In the genomic region with DNA sequence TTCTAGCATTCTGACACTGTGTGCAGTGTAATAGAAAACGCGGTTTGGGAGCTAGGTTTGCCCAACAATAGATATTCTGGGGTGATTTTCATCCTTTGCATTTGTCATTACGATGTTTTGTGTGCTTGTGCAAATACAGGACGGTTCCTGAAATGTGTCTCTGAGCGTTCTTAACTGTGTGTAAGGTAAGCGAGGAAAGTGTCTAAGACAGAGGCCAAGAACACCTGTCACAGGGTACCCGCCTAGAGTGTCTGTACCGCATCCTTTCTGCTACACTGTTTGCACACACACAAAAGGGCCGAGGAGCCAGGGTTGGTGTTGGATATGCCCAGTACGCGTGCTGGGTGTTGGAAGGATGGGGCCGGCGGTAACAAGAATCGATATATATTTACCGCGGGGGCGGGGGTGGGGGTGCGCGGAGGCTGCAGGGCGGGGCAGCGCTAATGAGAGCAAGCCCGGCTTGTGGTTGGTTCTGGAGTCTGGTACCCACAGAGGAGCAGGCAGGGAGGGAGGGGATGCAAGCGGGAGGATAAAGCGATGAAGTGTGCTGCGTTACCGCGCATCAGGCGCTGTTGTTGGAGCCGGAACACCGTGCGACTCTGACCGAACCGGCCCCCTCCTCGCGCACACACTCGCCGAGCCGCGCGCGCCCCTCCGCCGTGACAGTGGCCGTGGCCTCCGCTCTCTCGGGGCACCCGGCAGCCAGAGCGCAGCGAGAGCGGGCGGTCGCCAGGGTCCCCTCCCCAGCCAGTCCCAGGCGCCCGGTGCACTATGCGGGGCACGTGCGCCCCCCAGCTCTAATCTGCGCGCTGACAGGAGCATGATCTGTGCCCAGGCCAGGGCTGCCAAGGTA, we compare ENCODE assay signal across 10 cellular contexts. TPM values are rescaled to one million over a fixed set of nuclear protein-coding genes. Genes with fewer than 3 reads are reported as not detected.
DNase-seq lines count a peak whose midpoint lies in the region; ATAC-seq and TF ChIP-seq lines count a peak whose summit lies in the region.
"Had no signal": no experiment of that assay in that cellular context is flagged by ENCODE, and none has a peak within 500 bp of the region (broad histone marks: within the 10 kb centered on the region; RNA-seq: fewer than 3 reads in every experiment).

Gene HECW1 (plus strand): TSS at position 560 of the 853 bp plus-strand sequence. CDS start 131,259 bp downstream, outside the sequence.

- peak; percentile 4 for DNase-seq in activated T-cell treated with anti-CD3 and anti-CD28 coated beads, Interleukin-2, amount 50 U/mL, for 72 hours
- no peak for DNase-seq in activated T-cell treated with anti-CD3 and anti-CD28 coated beads for 4 hours
- peak in 42 of 58 donors; percentile 7 to 73 (median 44) for DNase-seq in anterior cingulate cortex (lab: John Stamatoyannopoulos, UW)
- peak; percentile 42 for DNase-seq in inferior parietal cortex (ENCODE audit: extremely low spot score)
- DNase-seq in tibial nerve (ENCODE audit: low spot score in 2 of 2): no peak
- no peak for DNase-seq in stimulated activated CD4-positive, alpha-beta T cell treated with anti-CD3 and anti-CD28 coated beads, Interleukin-1b, Interleukin-23, amount 100 ng/mL, for 48 hours
- DNase-seq: Caco-2 had no signal

- H3K9me3 ChIP-seq in tibial nerve: no peaks in the 10 kb centered on the region
- H3K9me3 ChIP-seq: Caco-2 had no signal

- no peak within 1 kb of the TSS for H3K27ac Mint-ChIP-seq in activated T-cell treated with anti-CD3 and anti-CD28 coated beads, Interleukin-2, amount 50 U/mL, for 72 hours

- WGBS in tibial nerve, 2 donors: 7% methylated on average over 36 to 39 of the region's 59 CpGs

- no peak for TF ChIP-seq POLR2A in tibial nerve (IDR thresholded peaks at IDR 0.05)

- no peak within 1 kb of the TSS for H3K27ac ChIP-seq in tibial nerve
- H3K27ac ChIP-seq: epithelial cell of prostate had no signal

- ATAC-seq in activated T-cell treated with anti-CD3 and anti-CD28 coated beads, Interleukin-2, amount 50 U/mL, for 72 hours (replicated peaks in 1 of 2): peak; percentile 36 to 45
- ATAC-seq in HG03196 (IDR thresholded peaks at IDR 0.05; ENCODE audit: unreplicated experiment) (no peak), GM18520 (IDR thresholded peaks at IDR 0.05; ENCODE audit: unreplicated experiment) (no peak)

- peak within 1 kb of the TSS; percentile 33 to 69 for H3K4me3 Mint-ChIP-seq in activated T-cell treated with anti-CD3 and anti-CD28 coated beads, Interleukin-2, amount 50 U/mL, for 72 hours

- H3K4me3 ChIP-seq in tibial nerve: peak within 1 kb of the TSS; percentile 23 to 53 (median 28)

- H3K4me1 Mint-ChIP-seq in activated T-cell treated with anti-CD3 and anti-CD28 coated beads, Interleukin-2, amount 50 U/mL, for 72 hours (ENCODE audit: low read depth): peaks cover 7% of the 10 kb centered on the region

- no peaks in the 10 kb centered on the region for H3K9me3 Mint-ChIP-seq in activated T-cell treated with anti-CD3 and anti-CD28 coated beads, Interleukin-2, amount 50 U/mL, for 72 hours

- H3K36me3 Mint-ChIP-seq in activated T-cell treated with anti-CD3 and anti-CD28 coated beads, Interleukin-2, amount 50 U/mL, for 72 hours (ENCODE audit: insufficient read depth in 2 of 2): no peaks in the 10 kb centered on the region

- H3K27me3 ChIP-seq in tibial nerve: peaks cover 0 to 82% of the 10 kb centered on the region in 2 donors

- no peaks in the 10 kb centered on the region for H3K36me3 ChIP-seq in tibial nerve

- peaks cover 0 to 29% (median 17%) of the 10 kb centered on the region in 4 donors for H3K4me1 ChIP-seq in tibial nerve
- H3K4me1 ChIP-seq: Caco-2 had no signal

- TF ChIP-seq EP300 in tibial nerve (IDR thresholded peaks at IDR 0.05): no peak

- peaks cover 81% of the 10 kb centered on the region for H3K27me3 Mint-ChIP-seq in activated T-cell treated with anti-CD3 and anti-CD28 coated beads, Interleukin-2, amount 50 U/mL, for 72 hours (ENCODE audit: low read depth)

- TF ChIP-seq CTCF in tibial nerve (IDR thresholded peaks at IDR 0.05): no peak

RNA-seq across cellular contexts. Expression of gene HECW1, which starts in this region (rescaled TPM):
- total RNA-seq in activated T-cell treated with anti-CD3 and anti-CD28 coated beads, Interleukin-2, amount 50 U/mL, for 72 hours: not detected
- total RNA-seq in tibial nerve: 10 to 100 TPM in 1 of 4 donors, 1 to 10 TPM in 3; 3.6 to 10.9 (median 6.5) TPM

Comparison
In these comparisons a context has a peak if more than half of its experiments do, and no peak if none do; other contexts are left out.
1. RNA of gene HECW1 (total RNA-seq): 3.6 to 10.9 TPM in tibial nerve; not detected in activated T-cell treated with anti-CD3 and anti-CD28 coated beads, Interleukin-2, amount 50 U/mL, for 72 hours; every median in the first group is over 4 times any median in the second.
2. Peak in DNase-seq and ATAC-seq in activated T-cell treated with anti-CD3 and anti-CD28 coated beads, Interleukin-2, amount 50 U/mL, for 72 hours; RNA of the gene not detected or under 1 TPM.
3. DNase-seq: peak in anterior cingulate cortex (42 of 58) and inferior parietal cortex (single experiment); none in activated T-cell treated with anti-CD3 and anti-CD28 coated beads for 4 hours (single experiment), tibial nerve (0 of 2) and stimulated activated CD4-positive, alpha-beta T cell treated with anti-CD3 and anti-CD28 coated beads, Interleukin-1b, Interleukin-23, amount 100 ng/mL, for 48 hours (single experiment).